ENCODE assay signal across 23 cellular contexts in genomic region chr14:106115401-106115800, GRCh38.
"Had no signal": no experiment of that assay in that cellular context is flagged by ENCODE, and none has a peak within 500 bp of the region (broad histone marks: within the 10 kb centered on the region; RNA-seq: fewer than 3 reads in every experiment).

No MANE protein-coding gene starts in this region.

- ATAC-seq: activated CD4-positive, alpha-beta T cell treated with anti-CD3 and anti-CD28 coated beads for 36 hours; body of pancreas; foreskin keratinocyte; left lung; stimulated activated memory B cell treated with anti-CD40 and anti-IgM and Interleukin-4, amounts not matched to agents 10 μg/mL and 1 μg/mL and 100 μg/mL, for 72 hours; WTC11 had no signal

- H3K4me1 ChIP-seq: body of pancreas, foreskin keratinocyte, left lung, sigmoid colon, stomach, uterus had no signal

- DNase-seq: activated CD4-positive, alpha-beta T cell treated with anti-CD3 and anti-CD28 coated beads for 36 hours; activated CD4-positive, alpha-beta T cell treated with anti-CD3 and anti-CD28 coated beads, Interleukin-2, amount 50 U/mL, for 4 hours; anterior cingulate cortex; body of pancreas; caudate nucleus; effector CD4-positive, alpha-beta T cell; erythroblast; foreskin keratinocyte; left lung; naive B cell; retina; sigmoid colon; stimulated activated CD4-positive, alpha-beta T cell treated with anti-CD3 and anti-CD28 coated beads, Interleukin-15, amount 100 ng/mL, for 24 hours; stomach; T1000; trophoblast cell; uterus had no signal

- H3K27ac Mint-ChIP-seq: activated CD4-positive, alpha-beta T cell treated with anti-CD3 and anti-CD28 coated beads for 36 hours; dendritic cell treated with granulocyte-macrophage colony-stimulating factor and Interleukin-4, amounts not matched to agents 40 ng/mL and 50 ng/mL, for 4 days; progenitor cell of endocrine pancreas; stimulated activated memory B cell treated with anti-CD40 and anti-IgM and Interleukin-4, amounts not matched to agents 10 μg/mL and 1 μg/mL and 100 μg/mL, for 72 hours; WTC11 had no signal

- H3K4me1 Mint-ChIP-seq: WTC11 had no signal

- H3K4me3 ChIP-seq: body of pancreas, left lung, lung, sigmoid colon, smooth muscle cell, stomach, uterus had no signal

- H3K9me3 ChIP-seq: body of pancreas, left lung, sigmoid colon, stomach, uterus had no signal

- H3K9me3 Mint-ChIP-seq: dendritic cell treated with granulocyte-macrophage colony-stimulating factor and Interleukin-4, amounts not matched to agents 40 ng/mL and 50 ng/mL, for 4 days; naive B cell; stimulated activated memory B cell treated with anti-CD40 and anti-IgM and Interleukin-4, amounts not matched to agents 10 μg/mL and 1 μg/mL and 100 μg/mL, for 72 hours had no signal

- H3K4me2 ChIP-seq: smooth muscle cell had no signal

- H3K36me3 ChIP-seq: left lung, sigmoid colon, stomach, uterus had no signal

- H3K36me3 Mint-ChIP-seq: naive B cell; stimulated activated memory B cell treated with anti-CD40 and anti-IgM and Interleukin-4, amounts not matched to agents 10 μg/mL and 1 μg/mL and 100 μg/mL, for 72 hours had no signal

- H3K4me3 Mint-ChIP-seq: activated CD4-positive, alpha-beta T cell treated with anti-CD3 and anti-CD28 coated beads for 36 hours; dendritic cell treated with granulocyte-macrophage colony-stimulating factor and Interleukin-4, amounts not matched to agents 40 ng/mL and 50 ng/mL, for 4 days; stimulated activated memory B cell treated with anti-CD40 and anti-IgM and Interleukin-4, amounts not matched to agents 10 μg/mL and 1 μg/mL and 100 μg/mL, for 72 hours; WTC11 had no signal

- H3K27ac ChIP-seq: body of pancreas, foreskin keratinocyte, left lung, sigmoid colon, stomach, uterus had no signal

- H3K27me3 ChIP-seq: body of pancreas, foreskin keratinocyte had no signal

- H3K27me3 Mint-ChIP-seq: progenitor cell of endocrine pancreas had no signal
